Comparison of ENCODE assay signal across 20 cellular contexts in genomic region chr12:113528606-113529005, GRCh38. TPM values are rescaled to one million over a fixed set of nuclear protein-coding genes. Genes with fewer than 3 reads are reported as not detected.
A peak's percentile ranks its signal among the peaks of the same experiment; 100 is the strongest.
DNase-seq lines count a peak whose midpoint lies in the region; ATAC-seq, FAIRE-seq and TF ChIP-seq lines count a peak whose summit lies in the region.
"Had no signal": no experiment of that assay in that cellular context is flagged by ENCODE, and none has a peak within 500 bp of the region (broad histone marks: within the 10 kb centered on the region; RNA-seq: fewer than 3 reads in every experiment).

No MANE protein-coding gene starts in this region.

- H2BK120ac ChIP-seq in H1 (replicated peaks; ENCODE audit: low read depth, low read length), result no peak overlapping the region

- H2AFZ ChIP-seq in H1 (ENCODE audit: low read length), result peak overlapping the region; percentile 25; the same call in 1 of the 2 replicates

- H3K4me3 ChIP-seq in H1 (ENCODE audit: extremely low read depth in 1 of 4, insufficient read depth in 2 of 4, low read depth in 3 of 4, low read length in 4 of 4), result no peak overlapping the region
- H3K4me3 ChIP-seq: BLaER1 treated with 17β-estradiol and CSF1 and Interleukin-3, amounts not matched to agents 10 nM and 100 nM had no signal

- H2BK20ac ChIP-seq in H1 (ENCODE audit: low read length), result peak overlapping the region; percentile 88; the same call in 1 of the 2 replicates

- peak overlapping the region; percentile 32; the same call in 1 of the 2 replicates for H3K18ac ChIP-seq in H1 (ENCODE audit: extremely low read depth, low read length)

- H3K27me3 ChIP-seq in H1 (replicated peaks in 1 of 4; ENCODE audit: control insufficient read depth in 3 of 4, extremely low read depth in 1 of 4, insufficient read depth in 3 of 4, low read length in 3 of 4), result no peaks in the 10 kb centered on the region; a peak in 1 of 7 replicates
- H3K27me3 ChIP-seq: BLaER1 treated with 17β-estradiol and CSF1 and Interleukin-3, amounts not matched to agents 10 nM and 100 nM had no signal

- H3K14ac ChIP-seq in H1 (ENCODE audit: insufficient read length), result no peak overlapping the region

- H4K91ac ChIP-seq in H1 (replicated peaks; ENCODE audit: insufficient read length, low read length), result no peak overlapping the region

- DNase-seq in NCI-H2029 treated with DMSO at 0.1 percent for 48 hours (lab: John Stamatoyannopoulos, UW) (peak; percentile 25), NCI-H2029 (lab: John Stamatoyannopoulos, UW) (no peak), NCI-H1105 treated with DMSO at 0.1 percent for 48 hours (lab: John Stamatoyannopoulos, UW) (peak; percentile 71), H1 (ENCODE audit: low read depth in 1 of 2, low spot score in 2 of 2) (no peak), COLO668 (lab: John Stamatoyannopoulos, UW; ENCODE audit: unreplicated experiment) (no peak)
- DNase-seq in activated CD4-positive, alpha-beta T cell treated with anti-CD3 and anti-CD28 coated beads, Interleukin-2, amount 50 U/mL, for 1 hour, result no peak
- DNase-seq: ACHN; Calu3; CD4-positive, CD25-positive, alpha-beta regulatory T cell; DMS 273 treated with DMSO at 0.1 percent for 48 hours; DMS79 treated with DMSO at 0.1 percent for 48 hours; EL; GDM1; IMR-90 had no signal

- H2BK12ac ChIP-seq in H1 (ENCODE audit: low read depth, low read length), result no peak overlapping the region

- no peak overlapping the region for H4K8ac ChIP-seq in H1 (ENCODE audit: extremely low read depth, insufficient read depth, low read length)

- CTCF ChIA-PET in H1 (lab: Charles Lee; ENCODE audit: partially characterized antibody), result interaction anchor here (0.6 to 2.6 kb wide), 4 partner anchors 8 to 89 kb away, joined by 3 to 9 read pairs (median 3); no protein-coding TSS in a partner anchor

- no peaks in the 10 kb centered on the region for H3K23me2 ChIP-seq in H1 (ENCODE audit: low read depth, low read length)

- H3K4ac ChIP-seq in H1 (replicated peaks; ENCODE audit: insufficient read length, low read depth, low read length), result no peak overlapping the region

- H3K36me3 ChIP-seq in H1 (ENCODE audit: control insufficient read depth in 2 of 4, insufficient read depth in 4 of 4, low read length in 3 of 4), result no peaks in the 10 kb centered on the region
- H3K36me3 ChIP-seq: BLaER1 treated with 17β-estradiol and CSF1 and Interleukin-3, amounts not matched to agents 10 nM and 100 nM had no signal

- no peak for TF ChIP-seq RAD21 in H1 (IDR thresholded peaks at IDR 0.05 in 1 of 2, conservative IDR thresholded peaks at IDR 0.05 in 1 of 2; ENCODE audit: low read depth in 2 of 2, low read length in 2 of 2)

- no peak overlapping the region for H3K9ac ChIP-seq in H1 (replicated peaks in 1 of 4; ENCODE audit: extremely low read depth in 1 of 4, low read depth in 3 of 4, low read length in 3 of 4)
- H3K9ac ChIP-seq: BLaER1 treated with 17β-estradiol and CSF1 and Interleukin-3, amounts not matched to agents 10 nM and 100 nM had no signal

- no peaks in the 10 kb centered on the region for H4K20me1 ChIP-seq in H1 (replicated peaks in 1 of 2; ENCODE audit: control insufficient read depth in 1 of 2, insufficient read depth in 2 of 2, low read length in 2 of 2)
- H4K20me1 ChIP-seq: BLaER1 treated with 17β-estradiol and CSF1 and Interleukin-3, amounts not matched to agents 10 nM and 100 nM had no signal

- TF ChIP-seq EP300 in H1 (IDR thresholded peaks at IDR 0.05; ENCODE audit: borderline replicate concordance in 1 of 2, low read depth in 2 of 2, low read length in 2 of 2), result no peak

- POLR2A ChIA-PET in H1 (lab: Charles Lee; ENCODE audit: partially characterized antibody), result no interaction called here

- 72% methylated on average over 10 of the region's 10 CpGs; no CpG with 5 or more reads in 1 of the 2 experiments for WGBS in H1 (ENCODE audit: extremely low coverage in 1 of 2, insufficient coverage in 1 of 2, insufficient read length in 1 of 2, insufficient replicate concordance in 2 of 2, low coverage in 1 of 2, low lambda C conversion rate in 2 of 2, missing lambda C conversion rate in 1 of 2), 2 experiments

- peaks cover 4 to 8% (median 6%) of the 10 kb centered on the region in 4 experiments; a peak in 6 of 7 replicates for H3K4me1 ChIP-seq in H1 (replicated peaks in 1 of 4; ENCODE audit: control insufficient read depth in 3 of 4, insufficient read depth in 4 of 4, low read length in 3 of 4)

- TF ChIP-seq CTCF in H1 (IDR thresholded peaks at IDR 0.05; ENCODE audit: control extremely low read depth in 1 of 3, insufficient read depth in 1 of 3, low read depth in 1 of 3, low read length in 3 of 3), result no peak

- no peaks in the 10 kb centered on the region for H3K79me2 ChIP-seq in H1 (ENCODE audit: control insufficient read depth in 1 of 2, insufficient read depth in 2 of 2, low read length in 2 of 2)

- no peak overlapping the region for H4K5ac ChIP-seq in H1 (ENCODE audit: insufficient read length, low read depth, low read length)

- H2BK15ac ChIP-seq in H1 (ENCODE audit: low read length), result peak overlapping the region; percentile 72

- H3K56ac ChIP-seq in H1 (replicated peaks; ENCODE audit: insufficient read length, low read depth, low read length), result no peak overlapping the region

- no peak overlapping the region for H3K4me2 ChIP-seq in H1 (ENCODE audit: insufficient read depth in 1 of 2, low read depth in 2 of 2, low read length in 2 of 2)
- H3K4me2 ChIP-seq: BLaER1 treated with 17β-estradiol and CSF1 and Interleukin-3, amounts not matched to agents 10 nM and 100 nM had no signal

- H2AK5ac ChIP-seq in H1 (ENCODE audit: low read depth, low read length), result no peak overlapping the region

- no peak for TF ChIP-seq POLR2A in H1 (IDR thresholded peaks at IDR 0.05; ENCODE audit: control extremely low read depth in 1 of 2, low read depth in 2 of 2, low read length in 2 of 2)

- no peak overlapping the region for H3K23ac ChIP-seq in H1 (ENCODE audit: insufficient read length)

- H2BK5ac ChIP-seq in H1 (ENCODE audit: low read depth, low read length), result no peak overlapping the region; the same call in 1 of the 2 replicates

- H3K79me1 ChIP-seq in H1 (ENCODE audit: low read depth, low read length), result no peaks in the 10 kb centered on the region

- no peak overlapping the region for H3K27ac ChIP-seq in H1 (ENCODE audit: low read depth, low read length)
- H3K27ac ChIP-seq: BLaER1 treated with 17β-estradiol and CSF1 and Interleukin-3, amounts not matched to agents 10 nM and 100 nM had no signal

- H3K9me3 ChIP-seq in H1 (ENCODE audit: insufficient read depth in 2 of 2, low read depth in 1 of 2, low read length in 1 of 2), result peaks cover 3 to 7% of the 10 kb centered on the region in 2 experiments; a peak in 1 of 4 replicates

- no peak for FAIRE-seq in H1 (lab: Jason Lieb, UNC)
- FAIRE-seq: GM12892 had no signal

- no peak for ATAC-seq in HG03442 (IDR thresholded peaks at IDR 0.05; ENCODE audit: unreplicated experiment)
- ATAC-seq: HCT116 had no signal

TF ChIP-seq in H1, 55 proteins besides CTCF, POLR2A, EP300 and RAD21:
- TF ChIP-seq CHD2 (IDR thresholded peaks at IDR 0.05; ENCODE audit: low read length), result no peak
- TF ChIP-seq CREB1 (IDR thresholded peaks at IDR 0.05), result no peak
- TF ChIP-seq SP2 (IDR thresholded peaks at IDR 0.05; ENCODE audit: low read length), result no peak
- TF ChIP-seq JUND (IDR thresholded peaks at IDR 0.05; ENCODE audit: low read length), result no peak
- TF ChIP-seq YY1 (IDR thresholded peaks at IDR 0.05; ENCODE audit: low read depth, low read length), result no peak

RNA-seq across cellular contexts. Expression of gene LHX5, which starts 56.9 kb away (rescaled TPM):
- total RNA-seq in H1 (2021; fragmentation: NEBNext Ultra II Directional; extraction: Animal tissue kit (Norgen Biotek cat#: 25700)), result 0.47 and 0.63 TPM in 2 replicates
- 1.1 and 4.6 TPM in 2 replicates for polyA plus RNA-seq in H1 (2011; rRNA removed)
- polyA plus RNA-seq in H1 (2011; cell fraction: cytosol; rRNA removed), result 3.4 TPM
- polyA plus RNA-seq in H1 (2011; cell fraction: nucleus; rRNA removed), result 4.2 TPM
- 0.68 to 1.3 TPM (median 1.1 TPM) in 4 replicates for polyA plus RNA-seq in H1 (2012, experiment 1 of 2)
- polyA plus RNA-seq in H1 (2012, experiment 2 of 2), result 0.93 TPM
- 0.08 TPM for polyA plus RNA-seq in H1 (2013, experiment 1 of 2)
- polyA plus RNA-seq in H1 (2013, experiment 2 of 2), result 0.04 TPM
- 0.32 and 2.3 TPM in 2 replicates for polyA minus RNA-seq in H1 (2011; rRNA and poly(A)+ RNA removed)
- 2.1 TPM for polyA minus RNA-seq in H1 (2011; cell fraction: cytosol; rRNA and poly(A)+ RNA removed)
- polyA minus RNA-seq in H1 (2011; cell fraction: nucleus; rRNA and poly(A)+ RNA removed), result 1.6 TPM
- total RNA-seq: A172; Calu3; CD4-positive, CD25-positive, alpha-beta regulatory T cell; H4; IMR-90 had no signal
- polyA plus RNA-seq: CD4-positive, CD25-positive, alpha-beta regulatory T cell; IMR-90 had no signal

Comparison
In these comparisons a context has a peak if more than half of its experiments do, and no peak if none do; other contexts are left out.
1. DNase-seq: peak in NCI-H2029 treated with DMSO at 0.1 percent for 48 hours (single experiment) and NCI-H1105 treated with DMSO at 0.1 percent for 48 hours (single experiment); none in NCI-H2029 (single experiment), H1 (0 of 2), COLO668 (single experiment) and activated CD4-positive, alpha-beta T cell treated with anti-CD3 and anti-CD28 coated beads, Interleukin-2, amount 50 U/mL, for 1 hour (single experiment).